ENCODE assay signal across 1 cellular context in the genomic region with DNA sequence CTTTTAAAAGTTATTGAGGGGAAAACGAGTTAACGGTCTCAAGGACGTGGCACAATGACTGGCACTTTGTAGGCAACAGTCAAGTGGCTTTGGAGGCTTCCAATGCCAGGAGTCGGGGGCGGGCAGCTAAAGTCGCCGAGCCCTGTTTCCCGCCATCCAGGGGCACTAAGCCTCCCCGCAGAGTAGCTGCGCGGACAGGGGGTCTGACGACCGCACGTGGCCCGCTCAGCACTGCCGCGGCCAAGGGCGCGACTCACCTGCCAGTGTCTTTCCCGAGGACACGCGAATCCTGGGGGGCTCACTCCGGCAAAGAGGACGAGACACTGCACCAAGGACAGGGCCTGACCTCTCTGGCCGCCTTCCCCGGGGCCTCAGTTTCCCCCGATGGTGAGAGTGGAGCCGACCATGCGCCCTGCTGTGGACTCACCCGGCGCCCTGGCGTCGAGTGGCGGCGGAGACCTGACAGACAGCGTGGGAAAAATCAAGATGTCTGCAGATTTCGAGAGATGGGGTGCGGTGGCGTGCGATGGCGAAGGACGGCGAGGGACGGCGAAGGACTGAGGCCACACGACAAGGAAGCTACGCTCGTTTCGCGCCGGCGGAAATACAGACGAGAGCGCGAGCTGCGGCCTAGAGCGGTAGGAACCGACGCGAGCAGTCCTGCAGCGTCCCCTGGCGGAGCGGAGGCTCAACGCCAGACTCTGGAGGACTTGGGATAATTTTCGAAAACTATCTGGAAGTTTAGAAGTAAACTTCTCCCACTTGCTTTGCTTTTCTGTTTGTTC.
TF ChIP-seq lines count a peak whose summit lies in the region.

A gene (minus strand): TSS at position 559 of the 785 bp plus-strand sequence.

TF ChIP-seq in GM12878, 131 proteins besides CTCF, POLR2A, EP300 and RAD21 (continued from another document and continues in another):
- TF ChIP-seq, protein P1, sequence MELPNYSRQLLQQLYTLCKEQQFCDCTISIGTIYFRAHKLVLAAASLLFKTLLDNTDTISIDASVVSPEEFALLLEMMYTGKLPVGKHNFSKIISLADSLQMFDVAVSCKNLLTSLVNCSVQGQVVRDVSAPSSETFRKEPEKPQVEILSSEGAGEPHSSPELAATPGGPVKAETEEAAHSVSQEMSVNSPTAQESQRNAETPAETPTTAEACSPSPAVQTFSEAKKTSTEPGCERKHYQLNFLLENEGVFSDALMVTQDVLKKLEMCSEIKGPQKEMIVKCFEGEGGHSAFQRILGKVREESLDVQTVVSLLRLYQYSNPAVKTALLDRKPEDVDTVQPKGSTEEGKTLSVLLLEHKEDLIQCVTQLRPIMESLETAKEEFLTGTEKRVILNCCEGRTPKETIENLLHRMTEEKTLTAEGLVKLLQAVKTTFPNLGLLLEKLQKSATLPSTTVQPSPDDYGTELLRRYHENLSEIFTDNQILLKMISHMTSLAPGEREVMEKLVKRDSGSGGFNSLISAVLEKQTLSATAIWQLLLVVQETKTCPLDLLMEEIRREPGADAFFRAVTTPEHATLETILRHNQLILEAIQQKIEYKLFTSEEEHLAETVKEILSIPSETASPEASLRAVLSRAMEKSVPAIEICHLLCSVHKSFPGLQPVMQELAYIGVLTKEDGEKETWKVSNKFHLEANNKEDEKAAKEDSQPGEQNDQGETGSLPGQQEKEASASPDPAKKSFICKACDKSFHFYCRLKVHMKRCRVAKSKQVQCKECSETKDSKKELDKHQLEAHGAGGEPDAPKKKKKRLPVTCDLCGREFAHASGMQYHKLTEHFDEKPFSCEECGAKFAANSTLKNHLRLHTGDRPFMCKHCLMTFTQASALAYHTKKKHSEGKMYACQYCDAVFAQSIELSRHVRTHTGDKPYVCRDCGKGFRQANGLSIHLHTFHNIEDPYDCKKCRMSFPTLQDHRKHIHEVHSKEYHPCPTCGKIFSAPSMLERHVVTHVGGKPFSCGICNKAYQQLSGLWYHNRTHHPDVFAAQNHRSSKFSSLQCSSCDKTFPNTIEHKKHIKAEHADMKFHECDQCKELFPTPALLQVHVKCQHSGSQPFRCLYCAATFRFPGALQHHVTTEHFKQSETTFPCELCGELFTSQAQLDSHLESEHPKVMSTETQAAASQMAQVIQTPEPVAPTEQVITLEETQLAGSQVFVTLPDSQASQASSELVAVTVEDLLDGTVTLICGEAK (IDR thresholded peaks at IDR 0.05; ENCODE audit: borderline replicate concordance), result peak; percentile 90
- TF ChIP-seq SP1 (IDR thresholded peaks at IDR 0.05; ENCODE audit: low read depth, low read length) (peak; percentile 91), POLR2AphosphoS2 (IDR thresholded peaks at IDR 0.05; ENCODE audit: low read depth, low read length) (peak; percentile 96), NRF1 (conservative IDR thresholded peaks at IDR 0.05; ENCODE audit: low read depth, low read length) (peak; percentile 5; the same call in 1 of the 2 replicates), POU2F2 (IDR thresholded peaks at IDR 0.05; ENCODE audit: borderline replicate concordance, low read depth, low read length) (peak; percentile 96), BHLHE40 (IDR thresholded peaks at IDR 0.05; ENCODE audit: borderline replicate concordance in 1 of 2, low read depth in 2 of 2, low read length in 1 of 2) (peak; percentile 68 to 77; a peak in 3 of 4 replicates), KLF5 (IDR thresholded peaks at IDR 0.05; ENCODE audit: partially characterized antibody) (peak; percentile 50), HDGF (IDR thresholded peaks at IDR 0.05) (no peak), CREM (IDR thresholded peaks at IDR 0.05; ENCODE audit: low read depth) (peak; percentile 98), NR2C2 (IDR thresholded peaks at IDR 0.05; ENCODE audit: borderline replicate concordance, control insufficient read depth, insufficient read length, low read depth) (no peak), MEF2B (IDR thresholded peaks at IDR 0.05; ENCODE audit: partially characterized antibody, poor library complexity, severe bottlenecking) (peak; percentile 51), CBX3 (IDR thresholded peaks at IDR 0.05; ENCODE audit: borderline replicate concordance, low read depth) (no peak), RUNX3 (IDR thresholded peaks at IDR 0.05; ENCODE audit: low read length) (peak; percentile 90), NR2F1 (conservative IDR thresholded peaks at IDR 0.05) (0 out of 2 replicates have a peak, but pooled peaks have one; percentile 40), EGR1 (IDR thresholded peaks at IDR 0.05; ENCODE audit: borderline replicate concordance in 1 of 2, low read depth in 2 of 2, low read length in 2 of 2) (peak; percentile 73 to 98), NBN (IDR thresholded peaks at IDR 0.05) (peak; percentile 95), SUZ12 (IDR thresholded peaks at IDR 0.05; ENCODE audit: unreplicated experiment) (no peak), CREB1 (IDR thresholded peaks at IDR 0.05; ENCODE audit: low read depth) (peak; percentile 97), STAT1 (conservative IDR thresholded peaks at IDR 0.05) (peak; percentile 96), DPF2 (IDR thresholded peaks at IDR 0.05) (peak; percentile 77; the same call in 1 of the 2 replicates), PAX5 (IDR thresholded peaks at IDR 0.05; ENCODE audit: borderline replicate concordance, low read depth, low read length) (peak; percentile 72; the same call in 1 of the 2 replicates), SMAD5 (IDR thresholded peaks at IDR 0.05; ENCODE audit: low read depth) (peak; percentile 98), TCF3 (IDR thresholded peaks at IDR 0.05; ENCODE audit: borderline replicate concordance, insufficient read depth, low read depth, low read length) (peak; percentile 71; the same call in 1 of the 2 replicates)
- TF ChIP-seq, protein P2, sequence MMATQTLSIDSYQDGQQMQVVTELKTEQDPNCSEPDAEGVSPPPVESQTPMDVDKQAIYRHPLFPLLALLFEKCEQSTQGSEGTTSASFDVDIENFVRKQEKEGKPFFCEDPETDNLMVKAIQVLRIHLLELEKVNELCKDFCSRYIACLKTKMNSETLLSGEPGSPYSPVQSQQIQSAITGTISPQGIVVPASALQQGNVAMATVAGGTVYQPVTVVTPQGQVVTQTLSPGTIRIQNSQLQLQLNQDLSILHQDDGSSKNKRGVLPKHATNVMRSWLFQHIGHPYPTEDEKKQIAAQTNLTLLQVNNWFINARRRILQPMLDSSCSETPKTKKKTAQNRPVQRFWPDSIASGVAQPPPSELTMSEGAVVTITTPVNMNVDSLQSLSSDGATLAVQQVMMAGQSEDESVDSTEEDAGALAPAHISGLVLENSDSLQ (IDR thresholded peaks at IDR 0.05), result peak; percentile 26; the same call in 1 of the 2 replicates
- TF ChIP-seq, protein P3, sequence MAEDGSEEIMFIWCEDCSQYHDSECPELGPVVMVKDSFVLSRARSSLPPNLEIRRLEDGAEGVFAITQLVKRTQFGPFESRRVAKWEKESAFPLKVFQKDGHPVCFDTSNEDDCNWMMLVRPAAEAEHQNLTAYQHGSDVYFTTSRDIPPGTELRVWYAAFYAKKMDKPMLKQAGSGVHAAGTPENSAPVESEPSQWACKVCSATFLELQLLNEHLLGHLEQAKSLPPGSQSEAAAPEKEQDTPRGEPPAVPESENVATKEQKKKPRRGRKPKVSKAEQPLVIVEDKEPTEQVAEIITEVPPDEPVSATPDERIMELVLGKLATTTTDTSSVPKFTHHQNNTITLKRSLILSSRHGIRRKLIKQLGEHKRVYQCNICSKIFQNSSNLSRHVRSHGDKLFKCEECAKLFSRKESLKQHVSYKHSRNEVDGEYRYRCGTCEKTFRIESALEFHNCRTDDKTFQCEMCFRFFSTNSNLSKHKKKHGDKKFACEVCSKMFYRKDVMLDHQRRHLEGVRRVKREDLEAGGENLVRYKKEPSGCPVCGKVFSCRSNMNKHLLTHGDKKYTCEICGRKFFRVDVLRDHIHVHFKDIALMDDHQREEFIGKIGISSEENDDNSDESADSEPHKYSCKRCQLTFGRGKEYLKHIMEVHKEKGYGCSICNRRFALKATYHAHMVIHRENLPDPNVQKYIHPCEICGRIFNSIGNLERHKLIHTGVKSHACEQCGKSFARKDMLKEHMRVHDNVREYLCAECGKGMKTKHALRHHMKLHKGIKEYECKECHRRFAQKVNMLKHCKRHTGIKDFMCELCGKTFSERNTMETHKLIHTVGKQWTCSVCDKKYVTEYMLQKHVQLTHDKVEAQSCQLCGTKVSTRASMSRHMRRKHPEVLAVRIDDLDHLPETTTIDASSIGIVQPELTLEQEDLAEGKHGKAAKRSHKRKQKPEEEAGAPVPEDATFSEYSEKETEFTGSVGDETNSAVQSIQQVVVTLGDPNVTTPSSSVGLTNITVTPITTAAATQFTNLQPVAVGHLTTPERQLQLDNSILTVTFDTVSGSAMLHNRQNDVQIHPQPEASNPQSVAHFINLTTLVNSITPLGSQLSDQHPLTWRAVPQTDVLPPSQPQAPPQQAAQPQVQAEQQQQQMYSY (CRISPR knock-in tag; IDR thresholded peaks at IDR 0.05), result no peak
- TF ChIP-seq, protein P4, sequence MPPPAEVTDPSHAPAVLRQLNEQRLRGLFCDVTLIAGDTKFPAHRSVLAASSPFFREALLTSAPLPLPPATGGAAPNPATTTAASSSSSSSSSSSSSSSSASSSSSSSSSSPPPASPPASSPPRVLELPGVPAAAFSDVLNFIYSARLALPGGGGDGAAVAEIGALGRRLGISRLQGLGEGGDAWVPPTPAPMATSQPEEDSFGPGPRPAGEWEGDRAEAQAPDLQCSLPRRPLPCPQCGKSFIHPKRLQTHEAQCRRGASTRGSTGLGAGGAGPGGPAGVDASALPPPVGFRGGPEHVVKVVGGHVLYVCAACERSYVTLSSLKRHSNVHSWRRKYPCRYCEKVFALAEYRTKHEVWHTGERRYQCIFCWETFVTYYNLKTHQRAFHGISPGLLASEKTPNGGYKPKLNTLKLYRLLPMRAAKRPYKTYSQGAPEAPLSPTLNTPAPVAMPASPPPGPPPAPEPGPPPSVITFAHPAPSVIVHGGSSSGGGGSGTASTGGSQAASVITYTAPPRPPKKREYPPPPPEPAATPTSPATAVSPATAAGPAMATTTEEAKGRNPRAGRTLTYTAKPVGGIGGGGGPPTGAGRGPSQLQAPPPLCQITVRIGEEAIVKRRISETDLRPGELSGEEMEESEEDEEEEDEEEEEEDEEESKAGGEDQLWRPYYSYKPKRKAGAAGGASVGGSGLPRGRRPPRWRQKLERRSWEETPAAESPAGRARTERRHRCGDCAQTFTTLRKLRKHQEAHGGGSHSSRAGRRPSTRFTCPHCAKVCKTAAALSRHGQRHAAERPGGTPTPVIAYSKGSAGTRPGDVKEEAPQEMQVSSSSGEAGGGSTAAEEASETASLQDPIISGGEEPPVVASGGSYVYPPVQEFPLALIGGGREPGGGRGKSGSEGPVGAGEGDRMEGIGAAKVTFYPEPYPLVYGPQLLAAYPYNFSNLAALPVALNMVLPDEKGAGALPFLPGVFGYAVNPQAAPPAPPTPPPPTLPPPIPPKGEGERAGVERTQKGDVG (CRISPR knock-in tag; IDR thresholded peaks at IDR 0.05), result no peak
- TF ChIP-seq, protein P5, sequence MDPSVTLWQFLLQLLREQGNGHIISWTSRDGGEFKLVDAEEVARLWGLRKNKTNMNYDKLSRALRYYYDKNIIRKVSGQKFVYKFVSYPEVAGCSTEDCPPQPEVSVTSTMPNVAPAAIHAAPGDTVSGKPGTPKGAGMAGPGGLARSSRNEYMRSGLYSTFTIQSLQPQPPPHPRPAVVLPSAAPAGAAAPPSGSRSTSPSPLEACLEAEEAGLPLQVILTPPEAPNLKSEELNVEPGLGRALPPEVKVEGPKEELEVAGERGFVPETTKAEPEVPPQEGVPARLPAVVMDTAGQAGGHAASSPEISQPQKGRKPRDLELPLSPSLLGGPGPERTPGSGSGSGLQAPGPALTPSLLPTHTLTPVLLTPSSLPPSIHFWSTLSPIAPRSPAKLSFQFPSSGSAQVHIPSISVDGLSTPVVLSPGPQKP (IDR thresholded peaks at IDR 0.05; ENCODE audit: low read depth, low read length), result peak; percentile 96
- TF ChIP-seq, protein P6, sequence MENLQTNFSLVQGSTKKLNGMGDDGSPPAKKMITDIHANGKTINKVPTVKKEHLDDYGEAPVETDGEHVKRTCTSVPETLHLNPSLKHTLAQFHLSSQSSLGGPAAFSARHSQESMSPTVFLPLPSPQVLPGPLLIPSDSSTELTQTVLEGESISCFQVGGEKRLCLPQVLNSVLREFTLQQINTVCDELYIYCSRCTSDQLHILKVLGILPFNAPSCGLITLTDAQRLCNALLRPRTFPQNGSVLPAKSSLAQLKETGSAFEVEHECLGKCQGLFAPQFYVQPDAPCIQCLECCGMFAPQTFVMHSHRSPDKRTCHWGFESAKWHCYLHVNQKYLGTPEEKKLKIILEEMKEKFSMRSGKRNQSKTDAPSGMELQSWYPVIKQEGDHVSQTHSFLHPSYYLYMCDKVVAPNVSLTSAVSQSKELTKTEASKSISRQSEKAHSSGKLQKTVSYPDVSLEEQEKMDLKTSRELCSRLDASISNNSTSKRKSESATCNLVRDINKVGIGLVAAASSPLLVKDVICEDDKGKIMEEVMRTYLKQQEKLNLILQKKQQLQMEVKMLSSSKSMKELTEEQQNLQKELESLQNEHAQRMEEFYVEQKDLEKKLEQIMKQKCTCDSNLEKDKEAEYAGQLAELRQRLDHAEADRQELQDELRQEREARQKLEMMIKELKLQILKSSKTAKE (IDR thresholded peaks at IDR 0.05; ENCODE audit: low read depth, poor library complexity, severe bottlenecking), result peak; percentile 57
- TF ChIP-seq, protein P7, sequence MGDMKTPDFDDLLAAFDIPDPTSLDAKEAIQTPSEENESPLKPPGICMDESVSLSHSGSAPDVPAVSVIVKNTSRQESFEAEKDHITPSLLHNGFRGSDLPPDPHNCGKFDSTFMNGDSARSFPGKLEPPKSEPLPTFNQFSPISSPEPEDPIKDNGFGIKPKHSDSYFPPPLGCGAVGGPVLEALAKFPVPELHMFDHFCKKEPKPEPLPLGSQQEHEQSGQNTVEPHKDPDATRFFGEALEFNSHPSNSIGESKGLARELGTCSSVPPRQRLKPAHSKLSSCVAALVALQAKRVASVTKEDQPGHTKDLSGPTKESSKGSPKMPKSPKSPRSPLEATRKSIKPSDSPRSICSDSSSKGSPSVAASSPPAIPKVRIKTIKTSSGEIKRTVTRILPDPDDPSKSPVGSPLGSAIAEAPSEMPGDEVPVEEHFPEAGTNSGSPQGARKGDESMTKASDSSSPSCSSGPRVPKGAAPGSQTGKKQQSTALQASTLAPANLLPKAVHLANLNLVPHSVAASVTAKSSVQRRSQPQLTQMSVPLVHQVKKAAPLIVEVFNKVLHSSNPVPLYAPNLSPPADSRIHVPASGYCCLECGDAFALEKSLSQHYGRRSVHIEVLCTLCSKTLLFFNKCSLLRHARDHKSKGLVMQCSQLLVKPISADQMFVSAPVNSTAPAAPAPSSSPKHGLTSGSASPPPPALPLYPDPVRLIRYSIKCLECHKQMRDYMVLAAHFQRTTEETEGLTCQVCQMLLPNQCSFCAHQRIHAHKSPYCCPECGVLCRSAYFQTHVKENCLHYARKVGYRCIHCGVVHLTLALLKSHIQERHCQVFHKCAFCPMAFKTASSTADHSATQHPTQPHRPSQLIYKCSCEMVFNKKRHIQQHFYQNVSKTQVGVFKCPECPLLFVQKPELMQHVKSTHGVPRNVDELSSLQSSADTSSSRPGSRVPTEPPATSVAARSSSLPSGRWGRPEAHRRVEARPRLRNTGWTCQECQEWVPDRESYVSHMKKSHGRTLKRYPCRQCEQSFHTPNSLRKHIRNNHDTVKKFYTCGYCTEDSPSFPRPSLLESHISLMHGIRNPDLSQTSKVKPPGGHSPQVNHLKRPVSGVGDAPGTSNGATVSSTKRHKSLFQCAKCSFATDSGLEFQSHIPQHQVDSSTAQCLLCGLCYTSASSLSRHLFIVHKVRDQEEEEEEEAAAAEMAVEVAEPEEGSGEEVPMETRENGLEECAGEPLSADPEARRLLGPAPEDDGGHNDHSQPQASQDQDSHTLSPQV (IDR thresholded peaks at IDR 0.05), result peak; percentile 91
